Comparison of ENCODE assay signal across 12 cellular contexts in genomic region chr9:136537896-136538598, GRCh38. TPM values are rescaled to one million over a fixed set of nuclear protein-coding genes. Genes with fewer than 3 reads are reported as not detected.
DNase-seq lines count a peak whose midpoint lies in the region; ATAC-seq and TF ChIP-seq lines count a peak whose summit lies in the region.
"Had no signal": no experiment of that assay in that cellular context is flagged by ENCODE, and none has a peak within 500 bp of the region (broad histone marks: within the 10 kb centered on the region; RNA-seq: fewer than 3 reads in every experiment).

No MANE protein-coding gene starts in this region.

- peak overlapping the region; percentile 72 to 95 (median 86) for H3K4me3 Mint-ChIP-seq in IgD-negative memory B cell
- H3K4me3 Mint-ChIP-seq in central memory CD8-positive, alpha-beta T cell: peak overlapping the region; percentile 84
- H3K4me3 Mint-ChIP-seq in natural killer cell: peak overlapping the region; percentile 98

- no peaks in the 10 kb centered on the region for H3K27me3 Mint-ChIP-seq in IgD-negative memory B cell
- no peaks in the 10 kb centered on the region for H3K27me3 Mint-ChIP-seq in central memory CD8-positive, alpha-beta T cell
- H3K27me3 Mint-ChIP-seq in natural killer cell (ENCODE audit: low read depth in 2 of 2): no peaks in the 10 kb centered on the region

- intact Hi-C loops in natural killer cell (cut with micrococcal nuclease): loop anchor here (5.0 to 10.0 kb wide), 3 partner anchors 34 to 307 kb away; partner anchors contain the start of genes AJM1 and PHPT1
- intact Hi-C loops in uterus (cut with DNase I; ENCODE audit: low total_unique reads): no loop called here
- intact Hi-C loops in head of caudate nucleus (cut with DNase I): no loop called here
- intact Hi-C loops in sciatic nerve (cut with DNase I): no loop called here

- peak overlapping the region; percentile 28 to 70 (median 59); a peak in 19 of 22 replicates for H3K9ac ChIP-seq in BLaER1 treated with 17β-estradiol and CSF1 and Interleukin-3, amounts not matched to agents 10 nM and 100 nM

- H3K4me1 ChIP-seq in BLaER1 treated with 17β-estradiol and CSF1 and Interleukin-3, amounts not matched to agents 10 nM and 100 nM: peaks cover 79 to 90% (median 86%) of the 10 kb centered on the region in 10 experiments
- peaks cover 0 to 6% of the 10 kb centered on the region in 2 donors for H3K4me1 ChIP-seq in uterus

- TF ChIP-seq CTCF in natural killer cell (IDR thresholded peaks at IDR 0.05): no peak
- TF ChIP-seq CTCF in uterus (IDR thresholded peaks at IDR 0.05): no peak

- H3K9me3 Mint-ChIP-seq in IgD-negative memory B cell (no peaks in the 10 kb centered on the region), natural killer cell (no peaks in the 10 kb centered on the region)
- no peaks in the 10 kb centered on the region for H3K9me3 Mint-ChIP-seq in central memory CD8-positive, alpha-beta T cell

- H3K9me3 ChIP-seq in BLaER1 treated with 17β-estradiol and CSF1 and Interleukin-3, amounts not matched to agents 10 nM and 100 nM (replicated peaks in 1 of 11): no peaks in the 10 kb centered on the region
- H3K9me3 ChIP-seq in uterus: no peaks in the 10 kb centered on the region

- peak overlapping the region in 8 of 11 experiments; percentile 54 to 79 (median 72); a peak in 13 of 22 replicates for H3K27ac ChIP-seq in BLaER1 treated with 17β-estradiol and CSF1 and Interleukin-3, amounts not matched to agents 10 nM and 100 nM
- H3K27ac ChIP-seq in uterus: peak overlapping the region in 1 of 2 donors; percentile 84

- peaks cover 22 to 45% (median 33%) of the 10 kb centered on the region in 11 experiments for H3K36me3 ChIP-seq in BLaER1 treated with 17β-estradiol and CSF1 and Interleukin-3, amounts not matched to agents 10 nM and 100 nM
- no peaks in the 10 kb centered on the region for H3K36me3 ChIP-seq in uterus

- no peak for ATAC-seq in central memory CD8-positive, alpha-beta T cell (replicated peaks; ENCODE audit: extremely low read depth, poor library complexity, severe bottlenecking)
- ATAC-seq in natural killer cell (no peak), sciatic nerve (no peak)

- no peak for DNase-seq in central memory CD8-positive, alpha-beta T cell (ENCODE audit: low spot score in 2 of 2)
- DNase-seq in natural killer cell (no peak), CD1c-positive myeloid dendritic cell (ENCODE audit: extremely low spot score) (no peak), uterus (no peak), head of caudate nucleus (no peak), sciatic nerve (ENCODE audit: low spot score) (no peak)
- DNase-seq: kidney, NCI-H526, posterior cingulate gyrus, SW 1271 had no signal

- peak overlapping the region in 9 of 10 experiments; percentile 17 to 59 (median 47); a peak in 14 of 20 replicates for H3K4me3 ChIP-seq in BLaER1 treated with 17β-estradiol and CSF1 and Interleukin-3, amounts not matched to agents 10 nM and 100 nM
- H3K4me3 ChIP-seq in uterus: no peak overlapping the region

- H3K27ac Mint-ChIP-seq in IgD-negative memory B cell (peak overlapping the region; percentile 95 to 98 (median 96)), natural killer cell (peak overlapping the region; percentile 89 to 99)
- H3K27ac Mint-ChIP-seq in central memory CD8-positive, alpha-beta T cell (ENCODE audit: low read depth): peak overlapping the region; percentile 98

- no peaks in the 10 kb centered on the region for H3K36me3 Mint-ChIP-seq in IgD-negative memory B cell
- H3K36me3 Mint-ChIP-seq in central memory CD8-positive, alpha-beta T cell (ENCODE audit: insufficient read depth): peaks cover 25% of the 10 kb centered on the region
- H3K36me3 Mint-ChIP-seq in natural killer cell: no peaks in the 10 kb centered on the region

- H3K4me1 Mint-ChIP-seq in IgD-negative memory B cell: peaks cover 34 to 42% (median 38%) of the 10 kb centered on the region in 3 donors
- H3K4me1 Mint-ChIP-seq in central memory CD8-positive, alpha-beta T cell: peaks cover 46% of the 10 kb centered on the region
- peaks cover 53 to 62% of the 10 kb centered on the region in 2 donors for H3K4me1 Mint-ChIP-seq in natural killer cell

- H3K4me2 ChIP-seq in BLaER1 treated with 17β-estradiol and CSF1 and Interleukin-3, amounts not matched to agents 10 nM and 100 nM: peak overlapping the region; percentile 83 to 99 (median 98)

- H3K27me3 ChIP-seq in BLaER1 treated with 17β-estradiol and CSF1 and Interleukin-3, amounts not matched to agents 10 nM and 100 nM: peaks cover 0 to 2% (median 0%) of the 10 kb centered on the region in 11 experiments; a peak in 5 of 22 replicates
- H3K27me3 ChIP-seq in uterus: no peaks in the 10 kb centered on the region

- peaks cover 84 to 98% (median 94%) of the 10 kb centered on the region in 11 experiments for H4K20me1 ChIP-seq in BLaER1 treated with 17β-estradiol and CSF1 and Interleukin-3, amounts not matched to agents 10 nM and 100 nM

- TF ChIP-seq POLR2A in uterus (IDR thresholded peaks at IDR 0.05): no peak

RNA-seq across cellular contexts. Expression of gene NOTCH1, which starts 7.8 kb away (rescaled TPM):
- 3.5 TPM for polyA plus RNA-seq in IgD-negative memory B cell
- total RNA-seq in natural killer cell (100 to 1,000 TPM; 126 to 228 (median 192) TPM), uterus (100 to 1,000 TPM in 1 of 4 donors, 10 to 100 TPM in 3; 19.7 to 109 (median 35.6) TPM), sciatic nerve (84.2 TPM)

RNA-seq across cellular contexts. Expression of gene SEC16A, which starts 55.2 kb away (rescaled TPM):
- 30.1 TPM for polyA plus RNA-seq in IgD-negative memory B cell
- total RNA-seq in natural killer cell (10 to 100 TPM; 84.3 to 89.0 (median 87.1) TPM), uterus (10 to 100 TPM; 18.8 to 73.2 (median 35.1) TPM), sciatic nerve (52.2 TPM)

Comparison
In these comparisons a context has a peak if more than half of its experiments do, and no peak if none do; other contexts are left out.
1. H3K4me3 ChIP-seq: peak in BLaER1 treated with 17β-estradiol and CSF1 and Interleukin-3, amounts not matched to agents 10 nM and 100 nM (9 of 10); none in uterus (0 of 2).
2. Peak in every context shown above with its lines, with median percentiles within 50 percentile points of each other: H3K27ac Mint-ChIP-seq and H3K4me3 Mint-ChIP-seq.